Comparison of ENCODE assay signal across 17 cellular contexts in genomic region chr21:32248616-32249550, GRCh38. TPM values are rescaled to one million over a fixed set of nuclear protein-coding genes. Genes with fewer than 3 reads are reported as not detected.
DNase-seq lines count a peak whose midpoint lies in the region; ATAC-seq and TF ChIP-seq lines count a peak whose summit lies in the region.
"Had no signal": no experiment of that assay in that cellular context is flagged by ENCODE, and none has a peak within 500 bp of the region (broad histone marks: within the 10 kb centered on the region; RNA-seq: fewer than 3 reads in every experiment).

No MANE protein-coding gene starts in this region.

- no peaks in the 10 kb centered on the region for H3K36me3 Mint-ChIP-seq in neural crest cell (ENCODE audit: low read depth)
- H3K36me3 Mint-ChIP-seq in WTC11 = no peaks in the 10 kb centered on the region

- POLR2A ChIA-PET in WTC11 (lab: Charles Lee) (no interaction called here), RWPE1 (lab: Yijun Ruan, JAX; ENCODE audit: low non-redundant PET) (no interaction called here)

- H3K27me3 Mint-ChIP-seq in neural crest cell (ENCODE audit: low read depth) (no peaks in the 10 kb centered on the region), WTC11 (ENCODE audit: low read depth) (no peaks in the 10 kb centered on the region; the same call in 1 of the 2 replicates)

- CTCF ChIA-PET in WTC11 (lab: Charles Lee) = interaction anchor here (2.5 kb wide), 1 partner anchor 9 kb away, joined by 10 read pairs; no protein-coding TSS in a partner anchor
- CTCF ChIA-PET in RWPE1 (lab: Yijun Ruan, JAX) = interaction anchor here (0.7 kb wide), 1 partner anchor 382 kb away, joined by 3 read pairs; no protein-coding TSS in a partner anchor

- H3K4me3 Mint-ChIP-seq in neural crest cell = peak overlapping the region; percentile 2
- H3K4me3 Mint-ChIP-seq in WTC11 = no peak overlapping the region
- H3K4me3 Mint-ChIP-seq: activated CD4-positive, alpha-beta T cell treated with anti-CD3 and anti-CD28 coated beads, Interleukin-2, amount 10 ng/mL, durations not matched to agents 7 days and 5 days had no signal

- H3K27ac Mint-ChIP-seq in neural crest cell (ENCODE audit: unreplicated experiment) = peak overlapping the region; percentile 85
- H3K27ac Mint-ChIP-seq in WTC11 = no peak overlapping the region
- H3K27ac Mint-ChIP-seq: activated CD4-positive, alpha-beta T cell treated with anti-CD3 and anti-CD28 coated beads, Interleukin-2, amount 10 ng/mL, durations not matched to agents 7 days and 5 days had no signal

- ATAC-seq in WTC11 = no peak

- peaks cover 26% of the 10 kb centered on the region for H3K4me1 Mint-ChIP-seq in neural crest cell
- peaks cover 10% of the 10 kb centered on the region; the same call in 1 of the 2 replicates for H3K4me1 Mint-ChIP-seq in WTC11
- H3K4me1 Mint-ChIP-seq: activated CD4-positive, alpha-beta T cell treated with anti-CD3 and anti-CD28 coated beads, Interleukin-2, amount 10 ng/mL, durations not matched to agents 7 days and 5 days had no signal

- H3K9me3 Mint-ChIP-seq in neural crest cell (peaks cover 5% of the 10 kb centered on the region), WTC11 (peaks cover 8% of the 10 kb centered on the region; the same call in 1 of the 2 replicates)

- peak overlapping the region; percentile 60 for H3K27ac ChIP-seq in VCaP
- no peak overlapping the region for H3K27ac ChIP-seq in RWPE1
- H3K27ac ChIP-seq: stomach, vagina had no signal

- DNase-seq in EH (ENCODE audit: low read depth) (peak; percentile 16), NCI-H2081 treated with DMSO at 0.1 percent for 48 hours (lab: John Stamatoyannopoulos, UW) (peak; percentile 49), neural crest cell (ENCODE audit: low read depth, low spot score) (no peak), NCI-H128 (lab: John Stamatoyannopoulos, UW; ENCODE audit: unreplicated experiment) (no peak), WTC11 (ENCODE audit: low spot score) (no peak), RWPE1 (ENCODE audit: low spot score) (no peak), middle frontal gyrus (ENCODE audit: extremely low spot score, low spot score) (no peak)
- DNase-seq: activated CD4-positive, alpha-beta T cell treated with anti-CD3 and anti-CD28 coated beads, Interleukin-2, amount 10 ng/mL, durations not matched to agents 7 days and 5 days; activated T-cell treated with anti-CD3 and anti-CD28 coated beads for 4 hours; caudate nucleus; DMS79 treated with DMSO at 0.1 percent for 48 hours; SHP77 treated with DMSO at 0.1 percent for 48 hours; stimulated activated CD4-positive, alpha-beta T cell treated with anti-CD3 and anti-CD28 coated beads, Interleukin-12 subunit alpha, Interleukin-12 subunit beta, amount 100 ng/mL, for 4 hours; stomach had no signal

- TF ChIP-seq CTCF in VCaP (conservative IDR thresholded peaks at IDR 0.05) (no peak), neural crest cell (conservative IDR thresholded peaks at IDR 0.05) (no peak), WTC11 (IDR thresholded peaks at IDR 0.05) (no peak), RWPE1 (conservative IDR thresholded peaks at IDR 0.05; ENCODE audit: low read depth) (no peak)

TF ChIP-seq in WTC11, 78 proteins besides CTCF, POLR2A, EP300 and RAD21:
- TF ChIP-seq NFATC4 (CRISPR knock-in tag; IDR thresholded peaks at IDR 0.05) (no peak), MLX (CRISPR knock-in tag; IDR thresholded peaks at IDR 0.05) (no peak), PRRX2 (CRISPR knock-in tag; IDR thresholded peaks at IDR 0.05) (no peak), ZNF138 (CRISPR knock-in tag; conservative IDR thresholded peaks at IDR 0.05) (no peak), ZBTB43 (CRISPR knock-in tag; IDR thresholded peaks at IDR 0.05) (no peak), FOXP1 (CRISPR knock-in tag; IDR thresholded peaks at IDR 0.05; ENCODE audit: borderline replicate concordance) (no peak), E2F5 (CRISPR knock-in tag; IDR thresholded peaks at IDR 0.05) (no peak), PREB (CRISPR knock-in tag; IDR thresholded peaks at IDR 0.05; ENCODE audit: borderline replicate concordance) (no peak), ELF4 (CRISPR knock-in tag; IDR thresholded peaks at IDR 0.05; ENCODE audit: low read depth) (no peak), HMGA2 (CRISPR knock-in tag; IDR thresholded peaks at IDR 0.05) (no peak), CBFB (CRISPR knock-in tag; IDR thresholded peaks at IDR 0.05; ENCODE audit: low read depth) (no peak), PRDM15 (CRISPR knock-in tag; IDR thresholded peaks at IDR 0.05) (no peak), ZNF317 (CRISPR knock-in tag; IDR thresholded peaks at IDR 0.05; ENCODE audit: borderline replicate concordance, low read depth) (no peak), NR2C2 (CRISPR knock-in tag; IDR thresholded peaks at IDR 0.05) (no peak)
TF ChIP-seq in WTC11: peak in this region for 0.

RNA-seq across cellular contexts. Expression of gene MIS18A, which starts 30.0 kb away (rescaled TPM):
- total RNA-seq in neural crest cell = 49.7 and 50.9 TPM in 2 replicates
- 55.9 to 60.6 TPM (median 58.4 TPM) in 3 replicates for total RNA-seq in WTC11 (2021)

RNA-seq across cellular contexts. Expression of gene MRAP, which starts 49.8 kb away (rescaled TPM):
- total RNA-seq in neural crest cell = not detected in 2 replicates
- not detected in 3 replicates for total RNA-seq in WTC11 (2021)
- total RNA-seq: activated CD4-positive, alpha-beta T cell treated with anti-CD3 and anti-CD28 coated beads, Interleukin-2, amount 10 ng/mL, durations not matched to agents 7 days and 5 days; glomerular endothelial cell had no signal

Comparison
In these comparisons a context has a peak if more than half of its experiments do, and no peak if none do; other contexts are left out.
1. DNase-seq: peak in EH (single experiment) and NCI-H2081 treated with DMSO at 0.1 percent for 48 hours (single experiment); none in neural crest cell (single experiment), NCI-H128 (single experiment), WTC11 (single experiment), RWPE1 (single experiment) and middle frontal gyrus (single experiment).